In genomic region chr5:151622367-151623097, GRCh38 we compare ENCODE assay signal across 20 cellular contexts. TPM values are rescaled to one million over a fixed set of nuclear protein-coding genes. Genes with fewer than 3 reads are reported as not detected.
DNase-seq lines count a peak whose midpoint lies in the region; ATAC-seq, FAIRE-seq and TF ChIP-seq lines count a peak whose summit lies in the region.
"Had no signal": no experiment of that assay in that cellular context is flagged by ENCODE, and none has a peak within 500 bp of the region (broad histone marks: within the 10 kb centered on the region; RNA-seq: fewer than 3 reads in every experiment).

No MANE protein-coding gene starts in this region.

- H2AFZ ChIP-seq in keratinocyte (ENCODE audit: control insufficient read depth, low read length): no peak overlapping the region

- no peak overlapping the region for H3K4me3 Mint-ChIP-seq in activated T-helper 17 cell treated with anti-CD3 and anti-CD28 coated beads, Interleukin-2, amount 50 U/mL, for 72 hours
- H3K4me3 Mint-ChIP-seq: activated T-cell treated with anti-CD3 and anti-CD28 coated beads, Interleukin-2, amount 50 U/mL, for 4 hours had no signal

- H3K79me2 ChIP-seq in keratinocyte (ENCODE audit: control insufficient read depth, insufficient read depth, low read length): no peaks in the 10 kb centered on the region

- no peak for ATAC-seq in activated T-helper 17 cell treated with anti-CD3 and anti-CD28 coated beads, Interleukin-2, amount 50 U/mL, for 72 hours (replicated peaks)
- ATAC-seq: activated T-cell treated with anti-CD3 and anti-CD28 coated beads, Interleukin-2, amount 50 U/mL, for 4 hours; left colon had no signal

- no peaks in the 10 kb centered on the region for H3K27me3 ChIP-seq in keratinocyte (ENCODE audit: control insufficient read depth, extremely low read depth, insufficient read depth, low read length)
- H3K27me3 ChIP-seq: BE2C, cardiac muscle cell had no signal

- no peaks in the 10 kb centered on the region for H3K36me3 Mint-ChIP-seq in activated T-helper 17 cell treated with anti-CD3 and anti-CD28 coated beads, Interleukin-2, amount 50 U/mL, for 72 hours (ENCODE audit: low read depth)

- no peak for TF ChIP-seq CTCF in keratinocyte (optimal IDR thresholded peaks at IDR 0.05 in 1 of 3, IDR thresholded peaks at IDR 0.05 in 1 of 3, conservative IDR thresholded peaks at IDR 0.05 in 1 of 3; ENCODE audit: extremely low read depth in 1 of 3, insufficient read depth in 2 of 3, low read length in 3 of 3)

- no peak overlapping the region for H3K27ac Mint-ChIP-seq in activated T-helper 17 cell treated with anti-CD3 and anti-CD28 coated beads, Interleukin-2, amount 50 U/mL, for 72 hours

- no peaks in the 10 kb centered on the region for H4K20me1 ChIP-seq in keratinocyte (ENCODE audit: control insufficient read depth, extremely low read depth, insufficient read depth, low read length)

- H3K4me3 ChIP-seq in keratinocyte (ENCODE audit: control insufficient read depth in 2 of 3, extremely low read depth in 1 of 3, insufficient read depth in 2 of 3, low read depth in 1 of 3, low read length in 3 of 3): no peak overlapping the region
- H3K4me3 ChIP-seq: cardiac muscle cell, skin epidermis, thoracic aorta had no signal

- H3K9me3 ChIP-seq in keratinocyte (ENCODE audit: control insufficient read depth, low read depth, low read length): no peaks in the 10 kb centered on the region
- H3K9me3 ChIP-seq: BE2C, thoracic aorta had no signal

- H3K27ac ChIP-seq in keratinocyte (ENCODE audit: control insufficient read depth, insufficient read depth, low read length): peak overlapping the region; percentile 47
- H3K27ac ChIP-seq: cardiac muscle cell, thoracic aorta had no signal

- DNase-seq in Daoy (ENCODE audit: low read depth) (peak; percentile 63), NCI-H1105 treated with DMSO at 0.1 percent for 48 hours (lab: John Stamatoyannopoulos, UW) (peak; percentile 55), SW480 (ENCODE audit: low spot score) (peak; percentile 64), keratinocyte (ENCODE audit: low read depth, low spot score) (no peak), NCI-H2081 treated with DMSO at 0.1 percent for 48 hours (lab: John Stamatoyannopoulos, UW) (no peak)
- DNase-seq in activated CD4-positive, alpha-beta T cell treated with anti-CD3 and anti-CD28 coated beads, Interleukin-2, amount 50 U/mL, for 48 hours: no peak
- DNase-seq in activated CD8-positive, alpha-beta memory T cell treated with anti-CD3 and anti-CD28 coated beads for 24 hours: no peak
- DNase-seq: activated CD4-positive, alpha-beta T cell treated with anti-CD3 and anti-CD28 coated beads, Interleukin-2, amount 50 U/mL, for 4 hours; activated T-cell treated with anti-CD3 and anti-CD28 coated beads, Interleukin-2, amount 50 U/mL, for 4 hours; BE2C; effector CD4-positive, alpha-beta T cell; IMR-90; left colon; NCI-H526 treated with DMSO at 0.1 percent for 48 hours; stimulated activated CD4-positive, alpha-beta T cell treated with anti-CD3 and anti-CD28 coated beads, Interleukin-4, amount 100 ng/mL, for 24 hours had no signal

- peak overlapping the region; percentile 6 for H3K4me2 ChIP-seq in keratinocyte (ENCODE audit: control insufficient read depth, extremely low read depth, insufficient read depth, low read depth, low read length)

- peak; percentile 89 for FAIRE-seq in keratinocyte (lab: Jason Lieb, UNC)
- FAIRE-seq: GM18507 had no signal

- dilution Hi-C loops in keratinocyte (cut with MboI; ENCODE audit: extremely low pct_ligation_motif_present, low sequenced_read_pairs): no loop called here

- H3K9me3 Mint-ChIP-seq in activated T-helper 17 cell treated with anti-CD3 and anti-CD28 coated beads, Interleukin-2, amount 50 U/mL, for 72 hours: no peaks in the 10 kb centered on the region
- H3K9me3 Mint-ChIP-seq: activated T-cell treated with anti-CD3 and anti-CD28 coated beads, Interleukin-2, amount 50 U/mL, for 4 hours had no signal

- no peaks in the 10 kb centered on the region for H3K9me1 ChIP-seq in keratinocyte (ENCODE audit: control insufficient read depth, extremely low read depth, insufficient read depth, low read length)

- peaks cover 14% of the 10 kb centered on the region for H3K27me3 Mint-ChIP-seq in activated T-helper 17 cell treated with anti-CD3 and anti-CD28 coated beads, Interleukin-2, amount 50 U/mL, for 72 hours

- no peaks in the 10 kb centered on the region for H3K4me1 Mint-ChIP-seq in activated T-helper 17 cell treated with anti-CD3 and anti-CD28 coated beads, Interleukin-2, amount 50 U/mL, for 72 hours

- peaks cover 74% of the 10 kb centered on the region for H3K4me1 ChIP-seq in keratinocyte (ENCODE audit: control insufficient read depth, extremely low read depth, insufficient read depth, low read length)
- H3K4me1 ChIP-seq: BE2C had no signal

- H3K9ac ChIP-seq in keratinocyte (ENCODE audit: control insufficient read depth, extremely low read depth, insufficient read depth, low read length): no peak overlapping the region

- H3K36me3 ChIP-seq in keratinocyte (ENCODE audit: control insufficient read depth in 2 of 2, extremely low read depth in 1 of 2, insufficient read depth in 2 of 2, low read length in 2 of 2): no peaks in the 10 kb centered on the region
- H3K36me3 ChIP-seq: BE2C, cardiac muscle cell, thoracic aorta had no signal

RNA-seq across cellular contexts. Expression of gene FAT2, which starts 31.4 kb away (rescaled TPM):
- total RNA-seq in Daoy (2014; rRNA removed; shearing (Covaris generic)): 0.06 and 0.11 TPM in 2 replicates
- polyA plus RNA-seq in keratinocyte: 35.0 to 58.0 TPM (median 51.5 TPM) in 3 replicates
- polyA plus RNA-seq in keratinocyte (2011; ENCODE audit: low read depth): 20.3 TPM
- polyA plus RNA-seq in keratinocyte (2011; cell fraction: cytosol; rRNA removed): 12.5 and 14.2 TPM in 2 replicates
- polyA plus RNA-seq in keratinocyte (2011; cell fraction: nucleus; rRNA removed): 217 and 259 TPM in 2 replicates
- 44.0 and 58.0 TPM in 2 replicates for polyA plus RNA-seq in keratinocyte (2012; ENCODE audit: low replicate concordance)
- polyA minus RNA-seq in keratinocyte: 219 to 287 TPM (median 236 TPM) in 3 replicates
- polyA minus RNA-seq in keratinocyte (2011; cell fraction: cytosol; rRNA and poly(A)+ RNA removed): 63.1 TPM
- 484 and 633 TPM in 2 replicates for polyA minus RNA-seq in keratinocyte (2011; cell fraction: nucleus; rRNA and poly(A)+ RNA removed)
- not detected for total RNA-seq in activated T-helper 17 cell treated with anti-CD3 and anti-CD28 coated beads, Interleukin-2, amount 50 U/mL, for 72 hours
- total RNA-seq: activated T-cell treated with anti-CD3 and anti-CD28 coated beads, Interleukin-2, amount 50 U/mL, for 4 hours; left colon had no signal

Comparison
In these comparisons a context has a peak if more than half of its experiments do, and no peak if none do; other contexts are left out.
1. DNase-seq: peak in Daoy (single experiment), NCI-H1105 treated with DMSO at 0.1 percent for 48 hours (single experiment) and SW480 (single experiment); none in keratinocyte (single experiment), NCI-H2081 treated with DMSO at 0.1 percent for 48 hours (single experiment), activated CD4-positive, alpha-beta T cell treated with anti-CD3 and anti-CD28 coated beads, Interleukin-2, amount 50 U/mL, for 48 hours (0 of 2) and activated CD8-positive, alpha-beta memory T cell treated with anti-CD3 and anti-CD28 coated beads for 24 hours (single experiment).